Comparison of ENCODE assay signal across 20 cellular contexts in the genomic region with DNA sequence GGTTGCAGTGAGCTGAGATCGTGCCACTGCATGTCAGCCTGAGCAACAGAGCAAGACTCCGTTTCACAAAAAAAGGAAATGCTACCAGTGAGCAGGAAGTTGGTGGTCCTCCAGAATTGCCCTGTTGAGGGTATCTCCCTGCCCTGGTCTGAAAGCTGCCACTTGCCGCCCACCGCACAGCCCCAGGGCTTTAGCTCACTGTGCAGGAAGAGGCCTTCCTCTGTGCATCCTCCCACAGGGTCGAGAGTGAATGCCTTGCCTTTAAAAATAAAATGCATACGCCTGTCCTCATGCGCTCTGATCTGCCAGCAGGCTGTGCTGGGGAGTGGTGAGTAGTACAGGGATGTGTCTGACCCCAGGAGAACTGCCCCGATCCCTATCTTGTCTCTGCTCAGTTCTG.
DNase-seq lines count a peak whose midpoint lies in the region; ATAC-seq, FAIRE-seq and TF ChIP-seq lines count a peak whose summit lies in the region.
"Had no signal": no experiment of that assay in that cellular context is flagged by ENCODE, and none has a peak within 500 bp of the region (broad histone marks: within the 10 kb centered on the region; RNA-seq: fewer than 3 reads in every experiment).

No MANE protein-coding gene starts in this region.

- no peak for TF ChIP-seq EP300 in GM12878 (IDR thresholded peaks at IDR 0.05; ENCODE audit: borderline replicate concordance in 1 of 2, control insufficient read depth in 1 of 2, low read depth in 2 of 2, low read length in 2 of 2)

- H3K36me3 ChIP-seq in KOPT-K1 (ENCODE audit: insufficient read depth, low read length): no peaks in the 10 kb centered on the region
- no peaks in the 10 kb centered on the region for H3K36me3 ChIP-seq in GM12878 (ENCODE audit: control insufficient read depth in 2 of 2, insufficient read depth in 2 of 2, low read length in 1 of 2)
- H3K36me3 ChIP-seq: breast epithelium, esophagus squamous epithelium, heart left ventricle, upper lobe of right lung, WERI-Rb-1 had no signal

- H3K9me3 ChIP-seq in KOPT-K1 (ENCODE audit: insufficient read depth, low read length, poor library complexity, severe bottlenecking): no peaks in the 10 kb centered on the region
- H3K9me3 ChIP-seq in GM12878 (replicated peaks; ENCODE audit: control insufficient read depth, insufficient read depth, low read length): no peaks in the 10 kb centered on the region; the same call in 2 of the 3 replicates
- H3K9me3 ChIP-seq: breast epithelium, Caco-2, esophagus squamous epithelium, heart left ventricle, upper lobe of right lung had no signal

- peak; percentile 50 for ATAC-seq in stimulated activated naive CD8-positive, alpha-beta T cell treated with anti-CD3 and anti-CD28 coated beads, Interleukin-15, amount 100 ng/mL, for 72 hours
- ATAC-seq in stimulated activated naive CD8-positive, alpha-beta T cell treated with anti-CD3 and anti-CD28 coated beads, Interleukin-15, Interleukin-2, amounts not matched to agents 100 U/mL and 50 U/mL, for 24 hours: no peak
- ATAC-seq in GM12878: peak; percentile 29
- ATAC-seq in HG03571 (IDR thresholded peaks at IDR 0.05; ENCODE audit: unreplicated experiment): no peak
- ATAC-seq in HG03097 (IDR thresholded peaks at IDR 0.05; ENCODE audit: low FRiP score, unreplicated experiment): no peak
- no peak for ATAC-seq in GM19324 (IDR thresholded peaks at IDR 0.05; ENCODE audit: low FRiP score, unreplicated experiment)
- ATAC-seq: activated naive CD4-positive, alpha-beta T cell treated with anti-CD3 and anti-CD28 coated beads, Interleukin-2, amount 50 U/mL, for 72 hours; heart left ventricle; upper lobe of right lung had no signal

- in situ Hi-C loops in GM12878 (cut with MboI): no loop called here

- no peak for TF ChIP-seq CTCF in GM12878 (IDR thresholded peaks at IDR 0.05 in 2 of 3, conservative IDR thresholded peaks at IDR 0.05 in 1 of 3; ENCODE audit: control insufficient read depth in 2 of 3, extremely low read depth in 1 of 3, insufficient read depth in 1 of 3, low read depth in 3 of 3, low read length in 3 of 3)

- H3K27me3 ChIP-seq in GM12878 (replicated peaks in 1 of 2; ENCODE audit: control insufficient read depth in 2 of 2, insufficient read depth in 2 of 2, low read length in 1 of 2): no peaks in the 10 kb centered on the region; a peak in 1 of 4 replicates
- H3K27me3 ChIP-seq: breast epithelium, dorsolateral prefrontal cortex, esophagus squamous epithelium, heart left ventricle, upper lobe of right lung had no signal

- BruUV-seq in GM12878 (replicated peaks; lab: Mats Ljungman, UMichigan): no TSS peak

- no peak for FAIRE-seq in GM12878 (lab: Jason Lieb, UNC)

- H4K20me1 ChIP-seq in GM12878 (ENCODE audit: control insufficient read depth, insufficient read depth): no peaks in the 10 kb centered on the region

- no peak overlapping the region for H3K9ac ChIP-seq in GM12878 (ENCODE audit: control insufficient read depth, insufficient read depth, low read length)

- H3K27me3 Mint-ChIP-seq in stimulated activated naive CD8-positive, alpha-beta T cell treated with anti-CD3 and anti-CD28 coated beads, Interleukin-15, amount 100 ng/mL, for 72 hours: no peaks in the 10 kb centered on the region

- TF ChIP-seq RAD21 in GM12878 (IDR thresholded peaks at IDR 0.05; ENCODE audit: insufficient read depth, low read depth, low read length): no peak

- no peak for DNase-seq in stimulated activated naive CD8-positive, alpha-beta T cell treated with anti-CD3 and anti-CD28 coated beads, Interleukin-15, amount 100 ng/mL, for 72 hours
- DNase-seq in stimulated activated naive CD8-positive, alpha-beta T cell treated with anti-CD3 and anti-CD28 coated beads, Interleukin-15, Interleukin-2, amounts not matched to agents 100 U/mL and 50 U/mL, for 24 hours: no peak
- DNase-seq in GM12878 (ENCODE audit: low read depth, low spot score) (no peak), cerebellar nuclear complex (lab: John Stamatoyannopoulos, UW) (no peak)
- DNase-seq: Caco-2, dorsolateral prefrontal cortex, esophagus squamous epithelium, GOT3, heart left ventricle, kidney glomerular epithelial cell, NCI-H1092 treated with DMSO at 0.1 percent for 48 hours, RPMI8226, upper lobe of right lung, WERI-Rb-1 had no signal

- 5% methylated on average over 8 of the region's 8 CpGs for WGBS in GM12878 (ENCODE audit: insufficient coverage, insufficient replicate concordance, low lambda C conversion rate, missing lambda C conversion rate)

- no peak overlapping the region for H3K4me2 ChIP-seq in GM12878 (ENCODE audit: control insufficient read depth, insufficient read depth)

- H3K4me3 Mint-ChIP-seq in stimulated activated naive CD8-positive, alpha-beta T cell treated with anti-CD3 and anti-CD28 coated beads, Interleukin-15, amount 100 ng/mL, for 72 hours: no peak overlapping the region

- no peak overlapping the region for H3K27ac Mint-ChIP-seq in stimulated activated naive CD8-positive, alpha-beta T cell treated with anti-CD3 and anti-CD28 coated beads, Interleukin-15, amount 100 ng/mL, for 72 hours
- H3K27ac Mint-ChIP-seq: activated naive CD4-positive, alpha-beta T cell treated with anti-CD3 and anti-CD28 coated beads, Interleukin-2, amount 50 U/mL, for 72 hours had no signal

- SMC1A ChIA-PET in GM12878 (lab: Charles Lee; ENCODE audit: uncharacterized antibody, unreplicated experiment): interaction anchor here (0.8 kb wide), 1 partner anchor 198 kb away, joined by 3 read pairs; no protein-coding TSS in a partner anchor

- H3K27ac ChIP-seq in KOPT-K1 (ENCODE audit: low read depth, low read length, poor library complexity, severe bottlenecking): peak overlapping the region; percentile 45
- no peak overlapping the region for H3K27ac ChIP-seq in GM12878 (ENCODE audit: control insufficient read depth, insufficient read depth)
- H3K27ac ChIP-seq: dorsolateral prefrontal cortex, esophagus squamous epithelium, heart left ventricle, upper lobe of right lung, WERI-Rb-1 had no signal

- intact Hi-C loops in GM12878 (cut with micrococcal nuclease; ENCODE audit: unreplicated experiment): no loop called here

- TF ChIP-seq POLR2A in GM12878 (IDR thresholded peaks at IDR 0.05; ENCODE audit: low read depth, low read length): no peak

- peaks cover 0 to 13% of the 10 kb centered on the region in 2 donors for H3K9me3 Mint-ChIP-seq in stimulated activated naive CD8-positive, alpha-beta T cell treated with anti-CD3 and anti-CD28 coated beads, Interleukin-15, amount 100 ng/mL, for 72 hours
- H3K9me3 Mint-ChIP-seq: activated naive CD4-positive, alpha-beta T cell treated with anti-CD3 and anti-CD28 coated beads, Interleukin-2, amount 50 U/mL, for 72 hours had no signal

- H2AFZ ChIP-seq in GM12878 (ENCODE audit: control insufficient read depth, low read depth, low read length): no peak overlapping the region

- RAD21 ChIA-PET in GM12878 (lab: Charles Lee; ENCODE audit: unreplicated experiment): no interaction called here

- CTCF ChIA-PET in GM12878 (lab: Yijun Ruan, JAX): no interaction called here

- no peaks in the 10 kb centered on the region for H3K79me2 ChIP-seq in GM12878 (ENCODE audit: control insufficient read depth, insufficient read depth, low read length)

- POLR2A ChIA-PET in GM12878 (lab: Charles Lee): no interaction called here

- peaks cover 6% of the 10 kb centered on the region for H3K4me1 ChIP-seq in GM12878 (ENCODE audit: control insufficient read depth, insufficient read depth, low read length)
- H3K4me1 ChIP-seq: breast epithelium, Caco-2, heart left ventricle, upper lobe of right lung had no signal

- H3K4me3 ChIP-seq in GM12878: no peak overlapping the region
- H3K4me3 ChIP-seq: breast epithelium, dorsolateral prefrontal cortex, esophagus squamous epithelium, heart left ventricle, upper lobe of right lung had no signal

- peaks cover 15% of the 10 kb centered on the region for H3K4me1 Mint-ChIP-seq in stimulated activated naive CD8-positive, alpha-beta T cell treated with anti-CD3 and anti-CD28 coated beads, Interleukin-15, amount 100 ng/mL, for 72 hours

TF ChIP-seq in GM12878, 131 proteins besides CTCF, POLR2A, EP300 and RAD21:
- no peak for TF ChIP-seq CREB1 (IDR thresholded peaks at IDR 0.05; ENCODE audit: low read depth)
- TF ChIP-seq SPI1 (IDR thresholded peaks at IDR 0.05; ENCODE audit: borderline replicate concordance, insufficient read depth, low read depth, low read length): peak; percentile 54; the same call in 1 of the 2 replicates

Comparison
In these comparisons a context has a peak if more than half of its experiments do, and no peak if none do; other contexts are left out.
1. ATAC-seq: peak in stimulated activated naive CD8-positive, alpha-beta T cell treated with anti-CD3 and anti-CD28 coated beads, Interleukin-15, amount 100 ng/mL, for 72 hours (single experiment) and GM12878 (single experiment); none in stimulated activated naive CD8-positive, alpha-beta T cell treated with anti-CD3 and anti-CD28 coated beads, Interleukin-15, Interleukin-2, amounts not matched to agents 100 U/mL and 50 U/mL, for 24 hours (single experiment), HG03571 (single experiment), HG03097 (single experiment) and GM19324 (single experiment).